Comparison of ENCODE assay signal across 10 cellular contexts in genomic region chr17:59378621-59379194, GRCh38. TPM values are rescaled to one million over a fixed set of nuclear protein-coding genes. Genes with fewer than 3 reads are reported as not detected.
DNase-seq lines count a peak whose midpoint lies in the region; ATAC-seq and TF ChIP-seq lines count a peak whose summit lies in the region.
"Had no signal": no experiment of that assay in that cellular context is flagged by ENCODE, and none has a peak within 500 bp of the region (broad histone marks: within the 10 kb centered on the region; RNA-seq: fewer than 3 reads in every experiment).

No MANE protein-coding gene starts in this region.

- DNase-seq in Caki2 (ENCODE audit: low read depth) (peak; percentile 21), amniotic stem cell (lab: John Stamatoyannopoulos, UW) (peak; percentile 49), heart right ventricle (peak in 1 of 2 donors; percentile 39), progenitor cell of endocrine pancreas (ENCODE audit: low spot score, unreplicated experiment) (no peak), occipital lobe (lab: John Stamatoyannopoulos, UW) (no peak), midbrain (lab: John Stamatoyannopoulos, UW) (no peak)
- no peak for DNase-seq in activated T-cell treated with anti-CD3 and anti-CD28 coated beads, Interleukin-2, amount 50 U/mL, for 72 hours
- DNase-seq: NCI-H1436; stimulated activated CD4-positive, alpha-beta T cell treated with anti-CD3 and anti-CD28 coated beads, Interleukin-2, amount 100 ng/mL, for 24 hours had no signal

- H3K4me3 ChIP-seq in heart right ventricle: peak overlapping the region in 1 of 10 donors; percentile 3

- TF ChIP-seq CTCF in heart right ventricle (IDR thresholded peaks at IDR 0.05): no peak
- TF ChIP-seq CTCF in progenitor cell of endocrine pancreas (IDR thresholded peaks at IDR 0.05; ENCODE audit: unreplicated experiment): no peak

- H3K27me3 Mint-ChIP-seq in progenitor cell of endocrine pancreas: no peaks in the 10 kb centered on the region
- no peaks in the 10 kb centered on the region for H3K27me3 Mint-ChIP-seq in activated T-cell treated with anti-CD3 and anti-CD28 coated beads, Interleukin-2, amount 50 U/mL, for 72 hours (ENCODE audit: low read depth)

- intact Hi-C loops in heart right ventricle (cut with DNase I): loop anchor here in 2 of 10 donors (5.0 to 10.0 kb wide), 2 partner anchors 44 to 46 kb away; no protein-coding TSS in a partner anchor

- ATAC-seq in heart right ventricle (peak in 6 of 8 donors; percentile 20 to 48 (median 42)), HG03045 (IDR thresholded peaks at IDR 0.05; ENCODE audit: unreplicated experiment) (no peak)
- no peak for ATAC-seq in activated T-cell treated with anti-CD3 and anti-CD28 coated beads, Interleukin-2, amount 50 U/mL, for 72 hours (replicated peaks in 1 of 2)

- H3K4me1 Mint-ChIP-seq in progenitor cell of endocrine pancreas (ENCODE audit: low read depth): peaks cover 19% of the 10 kb centered on the region
- H3K4me1 Mint-ChIP-seq in activated T-cell treated with anti-CD3 and anti-CD28 coated beads, Interleukin-2, amount 50 U/mL, for 72 hours (ENCODE audit: low read depth): peaks cover 58% of the 10 kb centered on the region

- peaks cover 10% of the 10 kb centered on the region for H3K36me3 Mint-ChIP-seq in progenitor cell of endocrine pancreas (ENCODE audit: insufficient read depth)
- H3K36me3 Mint-ChIP-seq in activated T-cell treated with anti-CD3 and anti-CD28 coated beads, Interleukin-2, amount 50 U/mL, for 72 hours (ENCODE audit: insufficient read depth in 2 of 2): no peaks in the 10 kb centered on the region

- no peak overlapping the region for H3K4me3 Mint-ChIP-seq in progenitor cell of endocrine pancreas (ENCODE audit: low read depth)
- H3K4me3 Mint-ChIP-seq in activated T-cell treated with anti-CD3 and anti-CD28 coated beads, Interleukin-2, amount 50 U/mL, for 72 hours: no peak overlapping the region

- peak overlapping the region; percentile 11 to 97 (median 90) for H3K27ac ChIP-seq in heart right ventricle

- in situ Hi-C loops in Caki2 (cut with HindIII; ENCODE audit: low pct_unique_long_range_greater_than_20kb, low sequenced_read_pairs): no loop called here

- H3K9me3 ChIP-seq in heart right ventricle: no peaks in the 10 kb centered on the region

- no peaks in the 10 kb centered on the region for H3K27me3 ChIP-seq in heart right ventricle

- peaks cover 51 to 98% (median 90%) of the 10 kb centered on the region in 9 donors for H3K4me1 ChIP-seq in heart right ventricle

- WGBS in heart right ventricle, 2 donors: 34 to 35% methylated on average over 7 of the region's 7 CpGs

- no peaks in the 10 kb centered on the region for H3K9me3 Mint-ChIP-seq in progenitor cell of endocrine pancreas (ENCODE audit: low read depth)
- H3K9me3 Mint-ChIP-seq in activated T-cell treated with anti-CD3 and anti-CD28 coated beads, Interleukin-2, amount 50 U/mL, for 72 hours: peaks cover 0 to 2% of the 10 kb centered on the region in 2 donors

- H3K27ac Mint-ChIP-seq in progenitor cell of endocrine pancreas: peak overlapping the region; percentile 87
- H3K27ac Mint-ChIP-seq in activated T-cell treated with anti-CD3 and anti-CD28 coated beads, Interleukin-2, amount 50 U/mL, for 72 hours: no peak overlapping the region

- peaks cover 0 to 3% (median 0%) of the 10 kb centered on the region in 9 donors for H3K36me3 ChIP-seq in heart right ventricle

RNA-seq across cellular contexts. Expression of gene YPEL2, which starts 47.3 kb away (rescaled TPM):
- total RNA-seq in Caki2 (2014; rRNA removed; shearing (Covaris generic); ENCODE audit: low replicate concordance): 0.23 and 3.0 TPM in 2 replicates
- 10 to 100 TPM; 12.0 to 57.1 (median 42.0) TPM for total RNA-seq in heart right ventricle
- 10 to 100 TPM in 1 of 2 donors, 1 to 10 TPM in 1; 5.0 to 15.7 TPM for polyA plus RNA-seq in heart right ventricle
- total RNA-seq in progenitor cell of endocrine pancreas: 39.9 and 40.8 TPM in 2 replicates
- total RNA-seq in activated T-cell treated with anti-CD3 and anti-CD28 coated beads, Interleukin-2, amount 50 U/mL, for 72 hours: 10 to 100 TPM; 13.4 to 18.9 TPM
- total RNA-seq in occipital lobe: 8.9 TPM

Comparison
In these comparisons a context has a peak if more than half of its experiments do, and no peak if none do; other contexts are left out.
1. DNase-seq: peak in Caki2 (single experiment) and amniotic stem cell (single experiment); none in progenitor cell of endocrine pancreas (single experiment), activated T-cell treated with anti-CD3 and anti-CD28 coated beads, Interleukin-2, amount 50 U/mL, for 72 hours (0 of 2), occipital lobe (single experiment) and midbrain (single experiment).
2. ATAC-seq: peak in heart right ventricle (6 of 8); none in activated T-cell treated with anti-CD3 and anti-CD28 coated beads, Interleukin-2, amount 50 U/mL, for 72 hours (0 of 2) and HG03045 (single experiment).